Comparison of ENCODE assay signal across 8 cellular contexts in genomic region chr7:66845382-66846095, GRCh38.
DNase-seq lines count a peak whose midpoint lies in the region; ATAC-seq, FAIRE-seq and TF ChIP-seq lines count a peak whose summit lies in the region.

No MANE protein-coding gene starts in this region.

- H3K36me3 Mint-ChIP-seq in activated CD8-positive, alpha-beta T cell treated with anti-CD3 and anti-CD28 coated beads for 36 hours (ENCODE audit: low read depth), result peaks cover 4% of the 10 kb centered on the region

- no peaks in the 10 kb centered on the region for H3K27me3 Mint-ChIP-seq in activated CD8-positive, alpha-beta T cell treated with anti-CD3 and anti-CD28 coated beads for 36 hours

- H3K27ac Mint-ChIP-seq in activated CD8-positive, alpha-beta T cell treated with anti-CD3 and anti-CD28 coated beads for 36 hours, result peak overlapping the region; percentile 99

- peak overlapping the region; percentile 91 for H3K4me3 Mint-ChIP-seq in activated CD8-positive, alpha-beta T cell treated with anti-CD3 and anti-CD28 coated beads for 36 hours

- TF ChIP-seq CTCF in HFF-Myc (IDR thresholded peaks at IDR 0.05; ENCODE audit: low read depth, low read length, missing control alignments), result no peak
- no peak for TF ChIP-seq CTCF in activated CD8-positive, alpha-beta T cell treated with anti-CD3 and anti-CD28 coated beads for 36 hours (IDR thresholded peaks at IDR 0.05)

- FAIRE-seq in small intestine (lab: Jason Lieb, UNC) (no peak), GM12891 (lab: Jason Lieb, UNC) (no peak)

- TF ChIP-seq POLR2A in GM12891 (IDR thresholded peaks at IDR 0.05; ENCODE audit: low read depth, low read length), result no peak

- H3K27ac ChIP-seq in iPS DF 6.9 (ENCODE audit: low read length) (no peak overlapping the region), small intestine (ENCODE audit: low read depth in 1 of 2, low read length in 1 of 2) (peak overlapping the region; percentile 80 to 94)

- H3K4me3 ChIP-seq in HFF-Myc (replicated peaks; ENCODE audit: low read depth, low read length), result peak overlapping the region; percentile 88
- peak overlapping the region; percentile 95; the same call in 1 of the 2 replicates for H3K4me3 ChIP-seq in iPS DF 6.9 (ENCODE audit: low read length)
- H3K4me3 ChIP-seq in small intestine (ENCODE audit: low read depth in 1 of 2, low read length in 2 of 2), result peak overlapping the region; percentile 37 to 88

- DNase-seq in HFF-Myc (ENCODE audit: extremely low read depth, low read depth) (no peak), iPS DF 6.9 (ENCODE audit: low read depth, low spot score) (no peak), small intestine (no peak), GM12891 (ENCODE audit: insufficient read length, low spot score) (no peak), foreskin melanocyte (no peak)
- DNase-seq in activated CD8-positive, alpha-beta T cell treated with anti-CD3 and anti-CD28 coated beads for 36 hours, result no peak

- no peak for ATAC-seq in activated CD8-positive, alpha-beta T cell treated with anti-CD3 and anti-CD28 coated beads for 36 hours
- ATAC-seq in GM18907 (IDR thresholded peaks at IDR 0.05; ENCODE audit: unreplicated experiment), result no peak
- ATAC-seq in GM19328 (IDR thresholded peaks at IDR 0.05; ENCODE audit: unreplicated experiment), result no peak

- H3K27me3 ChIP-seq in iPS DF 6.9 (ENCODE audit: control insufficient read depth, insufficient read depth, low read length) (no peaks in the 10 kb centered on the region), small intestine (ENCODE audit: control insufficient read depth in 2 of 2, insufficient read depth in 2 of 2, low read length in 2 of 2) (no peaks in the 10 kb centered on the region)

- H3K9me3 ChIP-seq in iPS DF 6.9 (ENCODE audit: control insufficient read depth, insufficient read depth, low read length) (no peaks in the 10 kb centered on the region), small intestine (ENCODE audit: control insufficient read depth, low read depth) (no peaks in the 10 kb centered on the region)

- no CpG with 5 or more reads among the region's 19 CpGs for WGBS in iPS DF 6.9 (ENCODE audit: insufficient coverage, insufficient read length)
- WGBS in small intestine, 3 donors, result 65 to 77% (median 75%) methylated on average over 18 to 19 of the region's 19 CpGs

- intact Hi-C loops in activated CD8-positive, alpha-beta T cell treated with anti-CD3 and anti-CD28 coated beads for 36 hours (cut with micrococcal nuclease), result loop anchor here (5.0 kb wide), 1 partner anchor 42 kb away; no protein-coding TSS in a partner anchor

- CTCF ChIA-PET in activated CD8-positive, alpha-beta T cell treated with anti-CD3 and anti-CD28 coated beads for 36 hours (lab: Charles Lee), result interaction anchor here (0.8 to 1.2 kb wide), 3 partner anchors 37 to 50 kb away, joined by 3 to 4 read pairs (median 3); no protein-coding TSS in a partner anchor

- H3K36me3 ChIP-seq in iPS DF 6.9 (ENCODE audit: control insufficient read depth, insufficient read depth, low read length) (no peaks in the 10 kb centered on the region), small intestine (ENCODE audit: control insufficient read depth in 2 of 2, insufficient read depth in 2 of 2, low read length in 2 of 2) (no peaks in the 10 kb centered on the region)

- peaks cover 25% of the 10 kb centered on the region for H3K4me1 Mint-ChIP-seq in activated CD8-positive, alpha-beta T cell treated with anti-CD3 and anti-CD28 coated beads for 36 hours (ENCODE audit: low read depth)

- POLR2A ChIA-PET in activated CD8-positive, alpha-beta T cell treated with anti-CD3 and anti-CD28 coated beads for 36 hours (lab: Charles Lee), result interaction anchor here (0.8 to 2.2 kb wide), 7 partner anchors 12 to 191 kb away, joined by 3 to 14 read pairs (median 4); partner anchors contain the start of genes SBDS and TMEM248

- no peaks in the 10 kb centered on the region for H3K9me3 Mint-ChIP-seq in activated CD8-positive, alpha-beta T cell treated with anti-CD3 and anti-CD28 coated beads for 36 hours

- H3K4me1 ChIP-seq in iPS DF 6.9 (ENCODE audit: control insufficient read depth, insufficient read depth, low read length) (0 out of 2 replicates have a peak, but pooled peaks cover 1% of the 10 kb centered on the region), small intestine (ENCODE audit: control insufficient read depth in 2 of 2, insufficient read depth in 1 of 2, low read depth in 1 of 2, low read length in 1 of 2) (no peaks in the 10 kb centered on the region)

TF ChIP-seq in GM12891, 5 proteins besides CTCF, POLR2A, EP300 and RAD21:
- TF ChIP-seq POU2F2 (IDR thresholded peaks at IDR 0.05; ENCODE audit: low read depth, low read length) (no peak), POLR2AphosphoS5 (IDR thresholded peaks at IDR 0.05; ENCODE audit: low read depth, low read length) (no peak), PAX5 (IDR thresholded peaks at IDR 0.05; ENCODE audit: insufficient read depth, low read length, severe bottlenecking) (no peak), TAF1 (IDR thresholded peaks at IDR 0.05; ENCODE audit: low read depth, low read length) (no peak), SPI1 (IDR thresholded peaks at IDR 0.05; ENCODE audit: low read depth, low read length) (no peak)
